Comparison of ENCODE assay signal across 11 cellular contexts in the genomic region with DNA sequence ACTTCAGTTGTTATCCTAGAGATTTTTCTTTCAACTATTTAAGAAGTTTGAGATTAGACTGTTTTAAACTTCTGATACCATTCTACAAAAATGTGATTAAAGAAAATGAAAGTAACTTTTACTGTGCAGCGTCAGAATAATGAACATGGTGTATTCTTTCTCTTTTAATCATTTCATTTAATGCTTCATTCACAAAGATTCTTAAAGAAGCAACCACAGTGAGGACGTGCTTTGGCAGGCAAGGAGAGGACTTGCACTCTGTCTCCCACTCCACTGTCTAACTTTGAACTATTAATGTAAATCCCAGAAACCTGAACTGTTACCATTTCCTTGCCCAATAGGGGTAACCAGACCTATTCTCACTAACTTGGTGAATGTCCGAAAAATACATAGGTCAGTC.
DNase-seq lines count a peak whose midpoint lies in the region; ATAC-seq and TF ChIP-seq lines count a peak whose summit lies in the region.
"Had no signal": no experiment of that assay in that cellular context is flagged by ENCODE, and none has a peak within 500 bp of the region (broad histone marks: within the 10 kb centered on the region; RNA-seq: fewer than 3 reads in every experiment).

No MANE protein-coding gene starts in this region.

- peaks cover 17% of the 10 kb centered on the region for H3K4me1 ChIP-seq in Loucy (ENCODE audit: insufficient read depth, low read length, poor library complexity, severe bottlenecking)
- peaks cover 35% of the 10 kb centered on the region for H3K4me1 ChIP-seq in adipocyte (ENCODE audit: control insufficient read depth, insufficient read depth, low read length)
- H3K4me1 ChIP-seq in mucosa of rectum (ENCODE audit: control insufficient read depth in 2 of 2, insufficient read depth in 2 of 2, low read length in 2 of 2): peaks cover 4 to 5% of the 10 kb centered on the region in 2 donors
- H3K4me1 ChIP-seq: right lobe of liver had no signal

- no peaks in the 10 kb centered on the region for H3K27me3 ChIP-seq in CD4-positive, alpha-beta T cell (ENCODE audit: control insufficient read depth, insufficient read depth, low read length)
- H3K27me3 ChIP-seq in Loucy (ENCODE audit: insufficient read depth, low read length, poor library complexity, severe bottlenecking) (no peaks in the 10 kb centered on the region), adipocyte (replicated peaks; ENCODE audit: control insufficient read depth, insufficient read depth, low read length) (no peaks in the 10 kb centered on the region), mucosa of rectum (ENCODE audit: control insufficient read depth in 2 of 2, insufficient read depth in 2 of 2, low read length in 2 of 2) (no peaks in the 10 kb centered on the region)
- H3K27me3 ChIP-seq: right lobe of liver had no signal

- TF ChIP-seq CTCF in CD4-positive, alpha-beta T cell (IDR thresholded peaks at IDR 0.05): no peak
- no peak for TF ChIP-seq CTCF in Loucy (conservative IDR thresholded peaks at IDR 0.05; ENCODE audit: low read length)

- ATAC-seq in CD4-positive, alpha-beta T cell (ENCODE audit: poor library complexity): no peak
- ATAC-seq in GM19023 (IDR thresholded peaks at IDR 0.05; ENCODE audit: unreplicated experiment): no peak

- POLR2A ChIA-PET in CD4-positive, alpha-beta T cell (lab: Charles Lee): interaction anchor here (1.0 to 1.6 kb wide), 2 partner anchors 21 to 28 kb away, joined by 3 to 4 read pairs; no protein-coding TSS in a partner anchor

- no peaks in the 10 kb centered on the region for H3K27me3 Mint-ChIP-seq in CD4-positive, alpha-beta T cell

- H3K9ac ChIP-seq in Loucy (ENCODE audit: low read depth, low read length, poor library complexity, severe bottlenecking) (peak overlapping the region; percentile 42), adipocyte (ENCODE audit: low read length) (peak overlapping the region; percentile 56), mucosa of rectum (ENCODE audit: low read depth in 1 of 2, low read length in 2 of 2) (no peak overlapping the region)

- H3K27ac ChIP-seq in CD4-positive, alpha-beta T cell (ENCODE audit: low read depth, low read length): no peak overlapping the region
- H3K27ac ChIP-seq in mucosa of rectum (ENCODE audit: low read depth in 2 of 2, low read length in 2 of 2): no peak overlapping the region
- H3K27ac ChIP-seq: right lobe of liver had no signal

- peak overlapping the region; percentile 62 for H3K4me3 ChIP-seq in Loucy (ENCODE audit: low read length, poor library complexity, severe bottlenecking)
- peak overlapping the region; percentile 64 for H3K4me3 ChIP-seq in adipocyte (ENCODE audit: low read length)
- peak overlapping the region; percentile 31 to 39 for H3K4me3 ChIP-seq in mucosa of rectum (ENCODE audit: low read length in 2 of 2)

- H3K36me3 ChIP-seq in Loucy (ENCODE audit: insufficient read depth, low read length): no peaks in the 10 kb centered on the region
- no peaks in the 10 kb centered on the region for H3K36me3 ChIP-seq in adipocyte (ENCODE audit: control insufficient read depth, insufficient read depth, low read length, severe bottlenecking)
- H3K36me3 ChIP-seq in mucosa of rectum (ENCODE audit: control insufficient read depth in 2 of 2, insufficient read depth in 2 of 2, low read length in 2 of 2): no peaks in the 10 kb centered on the region
- H3K36me3 ChIP-seq: right lobe of liver had no signal

- intact Hi-C loops in CD4-positive, alpha-beta T cell (cut with DNase I, micrococcal nuclease): no loop called here

- H3K36me3 Mint-ChIP-seq in CD4-positive, alpha-beta T cell (ENCODE audit: low read depth): no peaks in the 10 kb centered on the region

- peak overlapping the region; percentile 87 for H2AFZ ChIP-seq in Loucy (ENCODE audit: low read length)

- peaks cover 16% of the 10 kb centered on the region for H3K4me1 Mint-ChIP-seq in CD4-positive, alpha-beta T cell (ENCODE audit: low read depth)

- H4K20me1 ChIP-seq in Loucy (ENCODE audit: insufficient read depth, low read length, poor library complexity, severe bottlenecking): no peaks in the 10 kb centered on the region

- H3F3A ChIP-seq in Loucy (ENCODE audit: low read depth): no peaks in the 10 kb centered on the region

- H3K9me3 Mint-ChIP-seq in CD4-positive, alpha-beta T cell: no peaks in the 10 kb centered on the region
- H3K9me3 Mint-ChIP-seq: endodermal cell had no signal

- no peak for DNase-seq in CD4-positive, alpha-beta T cell
- DNase-seq in adipocyte (ENCODE audit: low read depth) (peak; percentile 27), NCI-H146 (lab: John Stamatoyannopoulos, UW) (no peak), NCI-H2107 (lab: John Stamatoyannopoulos, UW) (no peak), NCI-H2227 (lab: John Stamatoyannopoulos, UW; ENCODE audit: unreplicated experiment) (no peak)
- DNase-seq: endodermal cell, HCEC 1CT, right lobe of liver had no signal

- CTCF ChIA-PET in CD4-positive, alpha-beta T cell (lab: Charles Lee): interaction anchor here (0.8 to 1.4 kb wide), 2 partner anchors 10 to 155 kb away, joined by 3 read pairs; partner anchors contain the start of gene TRIM13

- H3K4me2 ChIP-seq in Loucy (ENCODE audit: low read depth, low read length, poor library complexity, severe bottlenecking): peak overlapping the region; percentile 73

- H3K79me2 ChIP-seq in Loucy (ENCODE audit: insufficient read depth, low read length): no peaks in the 10 kb centered on the region

- H3K9me2 ChIP-seq in Loucy (replicated peaks; ENCODE audit: low read depth, low read length): no peaks in the 10 kb centered on the region

- no peak overlapping the region for H3K27ac Mint-ChIP-seq in CD4-positive, alpha-beta T cell
- H3K27ac Mint-ChIP-seq: endodermal cell had no signal

- H3K4me3 Mint-ChIP-seq in CD4-positive, alpha-beta T cell: peak overlapping the region; percentile 68
- H3K4me3 Mint-ChIP-seq: endodermal cell had no signal

- H3K9me3 ChIP-seq in CD4-positive, alpha-beta T cell (ENCODE audit: control insufficient read depth, low read length): no peaks in the 10 kb centered on the region
- no peaks in the 10 kb centered on the region for H3K9me3 ChIP-seq in Loucy (ENCODE audit: insufficient read depth, low read depth, low read length)
- H3K9me3 ChIP-seq in adipocyte (ENCODE audit: control insufficient read depth, low read length): no peaks in the 10 kb centered on the region
- no peaks in the 10 kb centered on the region for H3K9me3 ChIP-seq in mucosa of rectum (ENCODE audit: control insufficient read depth in 2 of 2, low read length in 2 of 2)
- H3K9me3 ChIP-seq: right lobe of liver had no signal

Comparison
In these comparisons a context has a peak if more than half of its experiments do, and no peak if none do; other contexts are left out.
1. H3K9ac ChIP-seq: peak in Loucy (single experiment) and adipocyte (single experiment); none in mucosa of rectum (0 of 2).
2. Peak in every context shown above with its lines, with median percentiles within 50 percentile points of each other: H3K4me3 ChIP-seq.